In the genomic region with DNA sequence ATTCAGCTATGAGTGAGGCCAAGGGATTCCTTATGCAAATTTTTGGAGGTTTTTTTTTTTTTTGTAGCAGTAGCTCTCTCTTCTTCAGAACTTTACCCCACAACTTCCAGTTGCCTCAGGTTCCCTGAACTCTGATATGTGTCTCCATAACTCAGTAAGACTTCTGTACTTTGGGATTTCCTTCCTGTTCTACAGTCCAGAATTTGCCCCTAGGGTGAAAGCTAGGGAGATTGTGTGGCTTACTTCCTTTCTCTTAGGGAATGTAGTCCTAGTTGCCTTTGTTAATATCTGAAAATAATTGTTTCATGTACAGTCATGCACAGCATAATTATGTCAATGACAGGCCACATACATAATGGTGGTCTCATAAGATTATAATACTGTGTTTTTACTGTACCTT, we compare ENCODE assay signal across 23 cellular contexts. TPM values are rescaled to one million over a fixed set of nuclear protein-coding genes. Genes with fewer than 3 reads are reported as not detected.
A peak's percentile ranks its signal among the peaks of the same experiment; 100 is the strongest.
DNase-seq lines count a peak whose midpoint lies in the region; ATAC-seq and TF ChIP-seq lines count a peak whose summit lies in the region.
"Had no signal": no experiment of that assay in that cellular context is flagged by ENCODE, and none has a peak within 500 bp of the region (broad histone marks: within the 10 kb centered on the region; RNA-seq: fewer than 3 reads in every experiment).

No MANE protein-coding gene starts in this region.

- BruUV-seq in PC-3 (replicated peaks; lab: Mats Ljungman, UMichigan): no TSS peak

- H3K27ac Mint-ChIP-seq in stimulated activated naive CD8-positive, alpha-beta T cell treated with anti-CD3 and anti-CD28 coated beads, Interleukin-15, amount 100 ng/mL, for 72 hours: no peak overlapping the region
- H3K27ac Mint-ChIP-seq: activated CD8-positive, alpha-beta T cell treated with anti-CD3 and anti-CD28 coated beads for 36 hours; activated naive CD4-positive, alpha-beta T cell treated with anti-CD3 and anti-CD28 coated beads, Interleukin-2, amount 10 ng/mL, durations not matched to agents 7 days and 5 days; CD8-positive, alpha-beta memory T cell; T-helper 2 cell treated with Interferon-gamma antibody and Interleukin-4, amounts not matched to agents 5 μg/mL and 100 μg/mL, for 36 hours had no signal

- no peak for TF ChIP-seq POLR2A in body of pancreas (IDR thresholded peaks at IDR 0.05)

- CTCF ChIA-PET in PC-3 (lab: Charles Lee): interaction anchor here (1.1 kb wide), 1 partner anchor 42 kb away, joined by 15 read pairs; no protein-coding TSS in a partner anchor

- H3K4me2 ChIP-seq in PC-3 (ENCODE audit: low read length): no peak overlapping the region

- no peak overlapping the region for H2AFZ ChIP-seq in PC-3 (ENCODE audit: low read length)

- no peaks in the 10 kb centered on the region for H4K20me1 ChIP-seq in PC-3 (ENCODE audit: low read length)

- no peaks in the 10 kb centered on the region for H3K9me3 ChIP-seq in PC-3 (ENCODE audit: low read length)
- H3K9me3 ChIP-seq in body of pancreas: no peaks in the 10 kb centered on the region
- H3K9me3 ChIP-seq: ovary had no signal

- no peak overlapping the region for H3K4me3 ChIP-seq in PC-3 (ENCODE audit: low read length)
- no peak overlapping the region for H3K4me3 ChIP-seq in epithelial cell of esophagus (ENCODE audit: low read length)
- H3K4me3 ChIP-seq in body of pancreas: no peak overlapping the region
- H3K4me3 ChIP-seq: ovary had no signal

- H3K27me3 Mint-ChIP-seq in stimulated activated naive CD8-positive, alpha-beta T cell treated with anti-CD3 and anti-CD28 coated beads, Interleukin-15, amount 100 ng/mL, for 72 hours: no peaks in the 10 kb centered on the region
- H3K27me3 Mint-ChIP-seq: activated CD8-positive, alpha-beta T cell treated with anti-CD3 and anti-CD28 coated beads for 36 hours; activated naive CD4-positive, alpha-beta T cell treated with anti-CD3 and anti-CD28 coated beads, Interleukin-2, amount 10 ng/mL, durations not matched to agents 7 days and 5 days; CD8-positive, alpha-beta memory T cell had no signal

- H3K4me3 Mint-ChIP-seq in stimulated activated naive CD8-positive, alpha-beta T cell treated with anti-CD3 and anti-CD28 coated beads, Interleukin-15, amount 100 ng/mL, for 72 hours: peak overlapping the region in 1 of 2 donors; percentile 45
- H3K4me3 Mint-ChIP-seq: activated CD8-positive, alpha-beta T cell treated with anti-CD3 and anti-CD28 coated beads for 36 hours; activated naive CD4-positive, alpha-beta T cell treated with anti-CD3 and anti-CD28 coated beads, Interleukin-2, amount 10 ng/mL, durations not matched to agents 7 days and 5 days; CD8-positive, alpha-beta memory T cell; neural crest cell; T-helper 2 cell treated with Interferon-gamma antibody and Interleukin-4, amounts not matched to agents 5 μg/mL and 100 μg/mL, for 36 hours had no signal

- H3K79me2 ChIP-seq in PC-3 (ENCODE audit: low read length): no peaks in the 10 kb centered on the region

- no peaks in the 10 kb centered on the region for H3K36me3 ChIP-seq in PC-3 (ENCODE audit: low read depth, low read length)
- no peaks in the 10 kb centered on the region for H3K36me3 ChIP-seq in body of pancreas (replicated peaks in 1 of 2; ENCODE audit: insufficient read depth in 1 of 2, low read depth in 2 of 2)
- H3K36me3 ChIP-seq: ovary had no signal

- H3K27ac ChIP-seq in PC-3 (ENCODE audit: low read length) (no peak overlapping the region), body of pancreas (no peak overlapping the region)
- H3K27ac ChIP-seq: ovary had no signal

- H3K4me1 Mint-ChIP-seq in stimulated activated naive CD8-positive, alpha-beta T cell treated with anti-CD3 and anti-CD28 coated beads, Interleukin-15, amount 100 ng/mL, for 72 hours: peaks cover 57% of the 10 kb centered on the region

- H3K27me3 ChIP-seq in PC-3 (ENCODE audit: low read length): no peaks in the 10 kb centered on the region
- no peaks in the 10 kb centered on the region for H3K27me3 ChIP-seq in body of pancreas
- H3K27me3 ChIP-seq: ovary had no signal

- no peak overlapping the region for H3K9ac ChIP-seq in PC-3 (ENCODE audit: low read length)

- ATAC-seq in stimulated activated naive CD8-positive, alpha-beta T cell treated with anti-CD3 and anti-CD28 coated beads, Interleukin-15, amount 100 ng/mL, for 72 hours: peak; percentile 12
- ATAC-seq in stimulated activated naive CD8-positive, alpha-beta T cell treated with anti-CD3 and anti-CD28 coated beads, Interleukin-15, Interleukin-2, amounts not matched to agents 100 U/mL and 50 U/mL, for 24 hours: no peak
- ATAC-seq in PC-3: no peak
- no peak for ATAC-seq in GM19463 (IDR thresholded peaks at IDR 0.05; ENCODE audit: unreplicated experiment)
- ATAC-seq in body of pancreas: no peak
- ATAC-seq: activated CD8-positive, alpha-beta T cell treated with anti-CD3 and anti-CD28 coated beads for 36 hours; left lobe of liver had no signal

- H3F3A ChIP-seq in PC-3 (ENCODE audit: low read length, unreplicated experiment): no peaks in the 10 kb centered on the region

- TF ChIP-seq CTCF in PC-3 (conservative IDR thresholded peaks at IDR 0.05; ENCODE audit: low read depth, low read length): no peak
- TF ChIP-seq CTCF in epithelial cell of esophagus (IDR thresholded peaks at IDR 0.05; ENCODE audit: insufficient read depth, low read depth, low read length, missing control alignments): no peak
- no peak for TF ChIP-seq CTCF in body of pancreas (IDR thresholded peaks at IDR 0.05)

- DNase-seq in stimulated activated naive CD8-positive, alpha-beta T cell treated with anti-CD3 and anti-CD28 coated beads, Interleukin-15, amount 100 ng/mL, for 72 hours: no peak
- no peak for DNase-seq in stimulated activated naive CD8-positive, alpha-beta T cell treated with anti-CD3 and anti-CD28 coated beads, Interleukin-15, Interleukin-2, amounts not matched to agents 100 U/mL and 50 U/mL, for 24 hours
- DNase-seq in PC-3 (peak; percentile 4), epithelial cell of esophagus (ENCODE audit: low read depth) (peak; percentile 50), body of pancreas (no peak), NCI-H146 (lab: John Stamatoyannopoulos, UW) (no peak)
- DNase-seq: activated CD4-positive, alpha-beta T cell treated with anti-CD3 and anti-CD28 coated beads for 1 hour; activated CD8-positive, alpha-beta memory T cell treated with anti-CD3 and anti-CD28 coated beads, Interleukin-2, amount 50 U/mL, for 48 hours; activated CD8-positive, alpha-beta T cell treated with anti-CD3 and anti-CD28 coated beads for 36 hours; activated naive CD4-positive, alpha-beta T cell treated with anti-CD3 and anti-CD28 coated beads, Interleukin-2, amount 10 ng/mL, durations not matched to agents 7 days and 5 days; amygdala; CD8-positive, alpha-beta memory T cell; DMS 273 treated with DMSO at 0.1 percent for 48 hours; effector CD4-positive, alpha-beta T cell; IMR-90; mesenchymal stem cell; NCI-H510A; ovary; stimulated activated naive CD4-positive, alpha-beta T cell had no signal

- H3K4me1 ChIP-seq in PC-3 (ENCODE audit: insufficient read depth, low read length) (no peaks in the 10 kb centered on the region), body of pancreas (no peaks in the 10 kb centered on the region)

- peaks cover 0 to 5% of the 10 kb centered on the region in 2 donors for H3K9me3 Mint-ChIP-seq in stimulated activated naive CD8-positive, alpha-beta T cell treated with anti-CD3 and anti-CD28 coated beads, Interleukin-15, amount 100 ng/mL, for 72 hours
- H3K9me3 Mint-ChIP-seq: activated naive CD4-positive, alpha-beta T cell treated with anti-CD3 and anti-CD28 coated beads, Interleukin-2, amount 10 ng/mL, durations not matched to agents 7 days and 5 days; CD8-positive, alpha-beta memory T cell had no signal

- intact Hi-C loops in PC-3 (cut with micrococcal nuclease): no loop called here
- intact Hi-C loops in body of pancreas (cut with DNase I): no loop called here

- H3K9me2 ChIP-seq in PC-3 (replicated peaks; ENCODE audit: low read length): no peaks in the 10 kb centered on the region

- POLR2A ChIA-PET in PC-3 (lab: Charles Lee; ENCODE audit: unreplicated experiment): no interaction called here

RNA-seq across cellular contexts. Expression of a gene that starts 30.8 kb away (rescaled TPM):
- total RNA-seq in PC-3 (2014; rRNA removed) (10.6 and 14.9 TPM in 2 replicates), body of pancreas (10 to 100 TPM; 13.0 to 59.3 TPM)

RNA-seq across cellular contexts. Expression of a gene that starts 32.7 kb away (rescaled TPM):
- total RNA-seq in PC-3 (2014; rRNA removed) (8.2 and 10.4 TPM in 2 replicates), body of pancreas (10 to 100 TPM in 1 of 2 donors, 1 to 10 TPM in 1; 6.2 to 26.4 TPM)

Comparison
In these comparisons a context has a peak if more than half of its experiments do, and no peak if none do; other contexts are left out.
1. DNase-seq: peak in PC-3 (single experiment) and epithelial cell of esophagus (single experiment); none in stimulated activated naive CD8-positive, alpha-beta T cell treated with anti-CD3 and anti-CD28 coated beads, Interleukin-15, amount 100 ng/mL, for 72 hours (0 of 2), stimulated activated naive CD8-positive, alpha-beta T cell treated with anti-CD3 and anti-CD28 coated beads, Interleukin-15, Interleukin-2, amounts not matched to agents 100 U/mL and 50 U/mL, for 24 hours (single experiment), body of pancreas (0 of 4) and NCI-H146 (single experiment).